ENCODE assay signal across 8 cellular contexts in the genomic region with DNA sequence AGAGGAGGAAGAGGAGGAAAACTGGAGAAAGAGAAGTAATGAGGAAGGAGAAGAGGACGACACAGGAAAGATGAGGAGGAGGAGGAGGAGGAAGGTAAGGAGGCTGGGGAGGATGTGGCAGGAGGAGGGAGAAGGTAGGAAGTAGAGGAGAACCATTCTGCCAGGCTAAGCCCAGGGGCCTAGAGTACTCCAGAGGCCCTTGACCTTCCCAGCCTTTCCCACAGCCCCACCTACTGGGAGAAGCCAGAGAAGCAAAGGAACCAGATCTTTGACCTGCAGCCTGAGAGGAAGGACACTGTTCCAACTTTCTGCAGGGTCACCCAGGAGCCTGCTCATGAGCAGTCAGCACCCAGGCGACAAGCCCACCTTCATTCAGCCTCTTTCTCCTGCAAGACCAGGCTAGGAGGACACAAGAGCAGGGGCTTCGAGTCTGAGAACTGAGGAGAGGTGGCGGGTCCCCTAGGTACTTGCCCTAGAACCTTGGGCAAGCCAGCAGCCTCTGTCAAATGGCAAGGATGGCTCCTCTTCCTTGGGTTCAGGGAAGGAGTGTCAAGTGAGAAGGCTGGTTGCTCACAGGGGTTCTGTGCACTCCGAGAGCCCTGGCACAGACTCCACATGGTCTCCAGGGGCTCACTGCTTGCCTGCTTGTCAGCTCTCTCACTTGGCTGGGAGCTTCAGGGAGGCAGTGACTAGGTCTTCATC. TPM values are rescaled to one million over a fixed set of nuclear protein-coding genes. Genes with fewer than 3 reads are reported as not detected.
A peak's percentile ranks its signal among the peaks of the same experiment; 100 is the strongest.
DNase-seq lines count a peak whose midpoint lies in the region; ATAC-seq and TF ChIP-seq lines count a peak whose summit lies in the region.

No MANE protein-coding gene starts in this region.

- in situ Hi-C loops in ACHN (cut with HindIII; ENCODE audit: low pct_ligation_motif_present, low pct_unique_long_range_greater_than_20kb, low sequenced_read_pairs) = no loop called here

- no peaks in the 10 kb centered on the region for H3K9me3 Mint-ChIP-seq in HFFc6

- TF ChIP-seq CTCF in HFFc6 (IDR thresholded peaks at IDR 0.05) (peak; percentile 67), left lung (IDR thresholded peaks at IDR 0.05) (peak; percentile 15 to 18)

- intact Hi-C loops in left lung (cut with DNase I) = no loop called here

- H3K36me3 ChIP-seq in left lung = no peaks in the 10 kb centered on the region

- peak overlapping the region; percentile 99; the same call in 1 of the 2 replicates for H3K27ac Mint-ChIP-seq in HFFc6

- DNase-seq in ACHN (peak; percentile 44), HFFc6 (no peak), left lung (peak in 1 of 2 donors; percentile 37), cerebellar nuclear complex (lab: John Stamatoyannopoulos, UW) (no peak), Ammon's horn (ENCODE audit: low spot score) (no peak), NCI-H1436 (lab: John Stamatoyannopoulos, UW) (no peak)

- no peak overlapping the region for H3K4me3 Mint-ChIP-seq in HFFc6

- H3K4me1 Mint-ChIP-seq in HFFc6 (ENCODE audit: low read depth) = peaks cover 70% of the 10 kb centered on the region

- ATAC-seq in left lung (peak; percentile 64), HG03442 (IDR thresholded peaks at IDR 0.05; ENCODE audit: unreplicated experiment) (no peak)

- H3K27me3 Mint-ChIP-seq in HFFc6 (ENCODE audit: insufficient read depth) = peaks cover 1% of the 10 kb centered on the region; the same call in 1 of the 2 replicates

- H3K27me3 ChIP-seq in left lung = no peaks in the 10 kb centered on the region

- no peaks in the 10 kb centered on the region for H3K9me3 ChIP-seq in left lung

- no peak overlapping the region for H3K4me3 ChIP-seq in left lung

- peaks cover 0 to 5% of the 10 kb centered on the region in 2 donors for H3K4me1 ChIP-seq in left lung

- no peaks in the 10 kb centered on the region for H3K36me3 Mint-ChIP-seq in HFFc6 (ENCODE audit: low read depth)

- H3K27ac ChIP-seq in angular gyrus (ENCODE audit: low read depth, low read length) (peak overlapping the region; percentile 11), left lung (no peak overlapping the region)

RNA-seq across cellular contexts. Expression of gene OAF, which starts 27.9 kb away (rescaled TPM):
- 100 to 1,000 TPM; 111 to 143 (median 123) TPM for total RNA-seq in HFFc6 (2021; fragmentation: NEBNext Ultra II Directional; extraction: Animal tissue kit (Norgen Biotek cat#: 25700))
- total RNA-seq in left lung = 10 to 100 TPM; 29.1 to 31.9 TPM

RNA-seq across cellular contexts. Expression of gene TRIM29, which starts 45.0 kb away (rescaled TPM):
- total RNA-seq in HFFc6 (2021; fragmentation: NEBNext Ultra II Directional; extraction: Animal tissue kit (Norgen Biotek cat#: 25700)) = 1 to 10 TPM; 1.5 to 3.2 (median 3.1) TPM
- 1 to 10 TPM; 2.3 to 5.4 TPM for total RNA-seq in left lung

RNA-seq across cellular contexts. Expression of gene POU2F3, which starts 57.0 kb away (rescaled TPM):
- not detected for total RNA-seq in HFFc6 (2021; fragmentation: NEBNext Ultra II Directional; extraction: Animal tissue kit (Norgen Biotek cat#: 25700))
- 1 to 10 TPM; 3.1 to 3.3 TPM for total RNA-seq in left lung
